12 cellular contexts compared by ENCODE assay signal in genomic region chr19:45913874-45914830, GRCh38. TPM values are rescaled to one million over a fixed set of nuclear protein-coding genes. Genes with fewer than 3 reads are reported as not detected.
DNase-seq lines count a peak whose midpoint lies in the region; ATAC-seq and TF ChIP-seq lines count a peak whose summit lies in the region.
"Had no signal": no experiment of that assay in that cellular context is flagged by ENCODE, and none has a peak within 500 bp of the region (broad histone marks: within the 10 kb centered on the region; RNA-seq: fewer than 3 reads in every experiment).

NANOS2 (minus strand) TSS chr19:45914778; CDS start chr19:45914693, 85 bp downstream.

- peak within 1 kb of the TSS; percentile 65; the same call in 1 of the 2 replicates for H3K4me2 ChIP-seq in DOHH2 (ENCODE audit: low read length)
- no peak within 1 kb of the TSS for H3K4me2 ChIP-seq in H9 (ENCODE audit: insufficient read depth, insufficient read length, low read length)

- DNase-seq in H9 (peak; percentile 94), WTC11 (ENCODE audit: low spot score) (peak; percentile 94), iPS-NIHi11 (ENCODE audit: low spot score) (peak; percentile 86), coronary artery (ENCODE audit: low spot score) (no peak), NCI-H510A treated with DMSO at 0.1 percent for 48 hours (lab: John Stamatoyannopoulos, UW) (no peak)
- DNase-seq: SIG-M5; stimulated activated CD4-positive, alpha-beta T cell treated with anti-CD3 and anti-CD28 coated beads, Interleukin-15, amount 100 ng/mL, for 24 hours had no signal

- H4K20me1 ChIP-seq in DOHH2 (ENCODE audit: control insufficient read depth, insufficient read depth, low read depth, low read length) (no peaks in the 10 kb centered on the region), H9 (ENCODE audit: control insufficient read depth, insufficient read depth, insufficient read length) (no peaks in the 10 kb centered on the region)

- H3K4me1 ChIP-seq in DOHH2 (ENCODE audit: control insufficient read depth, low read length) (peaks cover 18% of the 10 kb centered on the region), H9 (ENCODE audit: insufficient read depth, low read length) (no peaks in the 10 kb centered on the region; the same call in 1 of the 2 replicates)

- no peak within 1 kb of the TSS for H4K8ac ChIP-seq in H9 (replicated peaks; ENCODE audit: insufficient read length, low read depth, low read length)

- H3K18ac ChIP-seq in H9 (ENCODE audit: insufficient read length, low read depth, low read length), result no peak within 1 kb of the TSS

- H3K79me1 ChIP-seq in H9 (ENCODE audit: insufficient read depth, low read depth, low read length, poor library complexity, severe bottlenecking), result no peaks in the 10 kb centered on the region

- H3K79me2 ChIP-seq in DOHH2 (ENCODE audit: control insufficient read depth, low read length) (no peaks in the 10 kb centered on the region), H9 (ENCODE audit: insufficient read depth, low read length) (no peaks in the 10 kb centered on the region)

- H2BK5ac ChIP-seq in H9 (ENCODE audit: insufficient read length, low read length), result no peak within 1 kb of the TSS

- H3K27ac Mint-ChIP-seq in H9 (no peak within 1 kb of the TSS), WTC11 (no peak within 1 kb of the TSS)

- no peak within 1 kb of the TSS for H2BK20ac ChIP-seq in H9 (ENCODE audit: low read depth, low read length, poor library complexity, severe bottlenecking)

- H4K5ac ChIP-seq in H9 (ENCODE audit: insufficient read length, low read depth, low read length), result no peak within 1 kb of the TSS

- no peak within 1 kb of the TSS for H2BK12ac ChIP-seq in H9 (ENCODE audit: insufficient read length, low read depth, low read length)

- no peak within 1 kb of the TSS for H2AFZ ChIP-seq in H9 (ENCODE audit: low read length)

- no peak within 1 kb of the TSS for H3K9ac ChIP-seq in H9 (ENCODE audit: extremely low read depth, insufficient read length, low read length)

- H3K23ac ChIP-seq in H9 (ENCODE audit: insufficient read length, low read depth, low read length), result no peak within 1 kb of the TSS

- ATAC-seq in WTC11 (peak; percentile 98), GM21390 (IDR thresholded peaks at IDR 0.05; ENCODE audit: unreplicated experiment) (no peak), GM21529 (IDR thresholded peaks at IDR 0.05; ENCODE audit: unreplicated experiment) (no peak)

- H3K14ac ChIP-seq in H9 (ENCODE audit: insufficient read depth, low read length), result no peak within 1 kb of the TSS

- H3K4me3 ChIP-seq in DOHH2 (ENCODE audit: low read length) (no peak within 1 kb of the TSS), coronary artery (no peak within 1 kb of the TSS)

- no peaks in the 10 kb centered on the region for H3K9me3 Mint-ChIP-seq in H9
- H3K9me3 Mint-ChIP-seq in WTC11, result no peaks in the 10 kb centered on the region

- no peak within 1 kb of the TSS for H3T11ph ChIP-seq in H9 (ENCODE audit: low read length)

- CTCF ChIA-PET in WTC11 (lab: Charles Lee), result interaction anchor here (0.6 to 1.9 kb wide), 38 partner anchors 8 to 366 kb away, joined by 3 to 35 read pairs (median 5); partner anchors contain the start of genes CCDC61, IGFL4, IRF2BP1 and MYPOP

- no peak within 1 kb of the TSS for H3K56ac ChIP-seq in H9 (ENCODE audit: insufficient read length, low read depth, low read length)

- no peaks in the 10 kb centered on the region for H3K36me3 ChIP-seq in DOHH2 (ENCODE audit: control insufficient read depth, low read length)

- WGBS in H9 (ENCODE audit: extremely low coverage, insufficient read length, low lambda C conversion rate), result no CpG with 5 or more reads among the region's 44 CpGs

- H3K27me3 Mint-ChIP-seq in H9 (ENCODE audit: low read depth) (peaks cover 12% of the 10 kb centered on the region), WTC11 (ENCODE audit: low read depth) (peaks cover 7% of the 10 kb centered on the region)

- no peak within 1 kb of the TSS for H2BK15ac ChIP-seq in H9 (ENCODE audit: low read depth, low read length)

- TF ChIP-seq CTCF in DOHH2 (IDR thresholded peaks at IDR 0.05; ENCODE audit: low read depth, low read length, poor library complexity, severe bottlenecking), result peak; percentile 50
- peak; percentile 86 for TF ChIP-seq CTCF in H9 (conservative IDR thresholded peaks at IDR 0.05)
- no peak for TF ChIP-seq CTCF in WTC11 (IDR thresholded peaks at IDR 0.05)
- TF ChIP-seq CTCF in coronary artery (IDR thresholded peaks at IDR 0.05), result no peak

- H3K23me2 ChIP-seq in H9 (ENCODE audit: insufficient read length, low read depth, low read length, poor library complexity, severe bottlenecking), result no peaks in the 10 kb centered on the region

- no peak within 1 kb of the TSS for H2AK5ac ChIP-seq in H9 (ENCODE audit: insufficient read length, low read length)

- POLR2A ChIA-PET in WTC11 (lab: Charles Lee), result interaction anchor here (1.0 kb wide), 2 partner anchors 103 to 145 kb away, joined by 5 to 6 read pairs; partner anchors contain the start of gene SIX5

- no peak within 1 kb of the TSS for H2BK120ac ChIP-seq in H9 (ENCODE audit: low read depth, low read length, poor library complexity, severe bottlenecking)

- no peak within 1 kb of the TSS for H4K91ac ChIP-seq in H9 (ENCODE audit: insufficient read length, low read depth, low read length)

- H3K4me1 Mint-ChIP-seq in H9 (peaks cover 0 to 5% of the 10 kb centered on the region in 2 experiments; a peak in 2 of 4 replicates), WTC11 (no peaks in the 10 kb centered on the region)

- H3F3A ChIP-seq in DOHH2 (ENCODE audit: control insufficient read depth, insufficient read depth), result no peaks in the 10 kb centered on the region

- H3K27me3 ChIP-seq in DOHH2 (ENCODE audit: control insufficient read depth, low read length), result peaks cover 15% of the 10 kb centered on the region
- no peaks in the 10 kb centered on the region for H3K27me3 ChIP-seq in H9 (ENCODE audit: insufficient read depth, low read length)

- H3K27ac ChIP-seq in DOHH2 (ENCODE audit: low read depth, low read length), result no peak within 1 kb of the TSS
- no peak within 1 kb of the TSS for H3K27ac ChIP-seq in H9 (ENCODE audit: insufficient read length, low read depth, low read length)
- H3K27ac ChIP-seq in coronary artery, result no peak within 1 kb of the TSS

- no peak within 1 kb of the TSS for H3K4ac ChIP-seq in H9 (ENCODE audit: low read depth, low read length)

- H3K4me3 Mint-ChIP-seq in H9 (no peak within 1 kb of the TSS), WTC11 (no peak within 1 kb of the TSS)

- H3K9me2 ChIP-seq in DOHH2 (replicated peaks; ENCODE audit: control insufficient read depth, low read length), result no peaks in the 10 kb centered on the region

- H3K36me3 Mint-ChIP-seq in H9 (ENCODE audit: insufficient read depth in 1 of 3, low read depth in 3 of 3) (no peaks in the 10 kb centered on the region), WTC11 (no peaks in the 10 kb centered on the region)

- H3K9me3 ChIP-seq in DOHH2 (ENCODE audit: control insufficient read depth, insufficient read depth, low read length) (no peaks in the 10 kb centered on the region), H9 (ENCODE audit: control insufficient read depth, low read depth, low read length) (no peaks in the 10 kb centered on the region)

TF ChIP-seq in WTC11, 78 proteins besides CTCF, POLR2A, EP300 and RAD21:
- TF ChIP-seq HMGA2 (CRISPR knock-in tag; IDR thresholded peaks at IDR 0.05), result no peak
- peak; percentile 51; the same call in 1 of the 2 replicates for TF ChIP-seq SP1 (CRISPR knock-in tag; conservative IDR thresholded peaks at IDR 0.05)
- TF ChIP-seq MAX (CRISPR knock-in tag; IDR thresholded peaks at IDR 0.05), result peak; percentile 47; the same call in 1 of the 2 replicates
TF ChIP-seq in WTC11: peak in this region for 2.

RNA-seq across cellular contexts. Expression of gene NANOS2, which starts in this region (rescaled TPM):
- not detected in 2 replicates for total RNA-seq in H9 (2021)
- total RNA-seq in WTC11 (2021), result 0.13 to 0.18 TPM in 2 of 3 replicates, not detected in the other
- total RNA-seq: fibroblast of villous mesenchyme, mononuclear cell had no signal

Comparison
In these comparisons a context has a peak if more than half of its experiments do, and no peak if none do; other contexts are left out.
1. Peak in DNase-seq in H9; RNA of the gene not detected or under 1 TPM.
2. Peak in DNase-seq and ATAC-seq in WTC11; RNA of the gene not detected or under 1 TPM.
3. CTCF ChIP-seq: peak in DOHH2 (single experiment) and H9 (single experiment); none in WTC11 (single experiment) and coronary artery (single experiment).